In genomic region chr17:17900615-17901520, GRCh38 we compare ENCODE assay signal across 9 cellular contexts.
DNase-seq lines count a peak whose midpoint lies in the region; ATAC-seq and TF ChIP-seq lines count a peak whose summit lies in the region.
"Had no signal": no experiment of that assay in that cellular context is flagged by ENCODE, and none has a peak within 500 bp of the region (broad histone marks: within the 10 kb centered on the region; RNA-seq: fewer than 3 reads in every experiment).

No MANE protein-coding gene starts in this region.

- WGBS in adrenal gland, 4 donors, result 1 to 8% (median 5%) methylated on average over 7 of the region's 7 CpGs
- WGBS in hepatocyte (ENCODE audit: low lambda C conversion rate, missing lambda C conversion rate), result 35% methylated on average over 7 of the region's 7 CpGs

- peak; percentile 0 for DNase-seq in NOMO-1 treated with dmso at 0.1 percent for 144 hours (lab: John Stamatoyannopoulos, UW; ENCODE audit: unreplicated experiment)
- no peak for DNase-seq in NOMO-1 treated with DMSO at 0.1 percent for 48 hours (lab: John Stamatoyannopoulos, UW; ENCODE audit: unreplicated experiment)
- DNase-seq in adrenal gland, result peak; percentile 86 to 97 (median 94)
- peak; percentile 66 for DNase-seq in hepatocyte (ENCODE audit: low spot score)
- DNase-seq in activated CD4-positive, alpha-beta T cell treated with anti-CD3 and anti-CD28 coated beads, Interleukin-2, amount 50 U/mL, for 4 hours, result no peak
- DNase-seq: activated B cell treated with CpG ODN at 0.5 μM for 24 hours had no signal

- no peaks in the 10 kb centered on the region for H3K79me2 ChIP-seq in hepatocyte

- H3K27me3 ChIP-seq in adrenal gland (no peaks in the 10 kb centered on the region), hepatocyte (no peaks in the 10 kb centered on the region), subcutaneous abdominal adipose tissue (ENCODE audit: control insufficient read depth in 5 of 5, insufficient read depth in 4 of 5, low read length in 5 of 5) (no peaks in the 10 kb centered on the region)

- H3K9me2 ChIP-seq in hepatocyte (replicated peaks; ENCODE audit: insufficient read depth), result no peaks in the 10 kb centered on the region

- TF ChIP-seq POLR2A in adrenal gland (IDR thresholded peaks at IDR 0.05), result no peak

- peak overlapping the region; percentile 48 for H3K4me2 ChIP-seq in hepatocyte

- H3K27ac ChIP-seq in adrenal gland (peak overlapping the region in 4 of 5 donors; percentile 58 to 84 (median 74)), hepatocyte (peak overlapping the region; percentile 72), subcutaneous abdominal adipose tissue (ENCODE audit: low read depth, low read length) (peak overlapping the region; percentile 66)

- H3K36me3 ChIP-seq in adrenal gland (replicated peaks in 1 of 2), result peaks cover 0 to 12% of the 10 kb centered on the region in 2 donors
- no peaks in the 10 kb centered on the region for H3K36me3 ChIP-seq in hepatocyte (replicated peaks; ENCODE audit: insufficient read depth, low read depth)
- peaks cover 0 to 27% (median 11%) of the 10 kb centered on the region in 5 donors for H3K36me3 ChIP-seq in subcutaneous abdominal adipose tissue (ENCODE audit: control insufficient read depth in 5 of 5, insufficient read depth in 5 of 5, low read length in 5 of 5)

- no peak for TF ChIP-seq CTCF in adrenal gland (IDR thresholded peaks at IDR 0.05)
- no peak for TF ChIP-seq CTCF in hepatocyte (IDR thresholded peaks at IDR 0.05; ENCODE audit: poor library complexity)

- intact Hi-C loops in adrenal gland (cut with DNase I), result no loop called here

- H4K20me1 ChIP-seq in hepatocyte (ENCODE audit: insufficient read depth, poor library complexity, severe bottlenecking), result no peaks in the 10 kb centered on the region

- ATAC-seq in HG02588 (IDR thresholded peaks at IDR 0.05; ENCODE audit: unreplicated experiment) (no peak), HG03135 (IDR thresholded peaks at IDR 0.05; ENCODE audit: unreplicated experiment) (no peak)

- no peak overlapping the region for H2AFZ ChIP-seq in hepatocyte

- H3K4me1 ChIP-seq in adrenal gland (replicated peaks in 1 of 2) (peaks cover 13 to 30% of the 10 kb centered on the region in 2 donors), hepatocyte (ENCODE audit: insufficient read depth) (peaks cover 15% of the 10 kb centered on the region), subcutaneous abdominal adipose tissue (ENCODE audit: control insufficient read depth in 5 of 5, insufficient read depth in 5 of 5, low read length in 5 of 5) (peaks cover 13 to 74% (median 47%) of the 10 kb centered on the region in 5 donors)

- H3K9me3 ChIP-seq in adrenal gland (replicated peaks in 1 of 3), result no peaks in the 10 kb centered on the region
- no peaks in the 10 kb centered on the region for H3K9me3 ChIP-seq in hepatocyte (ENCODE audit: low read depth)
- no peaks in the 10 kb centered on the region for H3K9me3 ChIP-seq in subcutaneous abdominal adipose tissue (ENCODE audit: control insufficient read depth in 5 of 5, low read length in 5 of 5)

- H3K9ac ChIP-seq in subcutaneous abdominal adipose tissue (ENCODE audit: low read length in 5 of 5), result no peak overlapping the region

- no peak overlapping the region for H3K4me3 ChIP-seq in adrenal gland
- H3K4me3 ChIP-seq in hepatocyte, result no peak overlapping the region
- peak overlapping the region in 1 of 5 donors; percentile 15 for H3K4me3 ChIP-seq in subcutaneous abdominal adipose tissue (ENCODE audit: low read depth in 1 of 5, low read length in 5 of 5)

Comparison
In these comparisons a context has a peak if more than half of its experiments do, and no peak if none do; other contexts are left out.
1. DNase-seq: peak in NOMO-1 treated with dmso at 0.1 percent for 144 hours (single experiment), adrenal gland (7 of 7) and hepatocyte (single experiment); none in NOMO-1 treated with DMSO at 0.1 percent for 48 hours (single experiment) and activated CD4-positive, alpha-beta T cell treated with anti-CD3 and anti-CD28 coated beads, Interleukin-2, amount 50 U/mL, for 4 hours (0 of 2).
2. Peak in every context shown above with its lines, with median percentiles within 50 percentile points of each other: H3K27ac ChIP-seq.